ENCODE assay signal across 27 cellular contexts in genomic region chr11:95035316-95035715, GRCh38. TPM values are rescaled to one million over a fixed set of nuclear protein-coding genes. Genes with fewer than 3 reads are reported as not detected.
"Had no signal": no experiment of that assay in that cellular context is flagged by ENCODE, and none has a peak within 500 bp of the region (broad histone marks: within the 10 kb centered on the region; RNA-seq: fewer than 3 reads in every experiment).

No MANE protein-coding gene starts in this region.

- H3K9me3 ChIP-seq: gastroesophageal sphincter, heart left ventricle, left ventricle myocardium inferior, upper lobe of right lung had no signal

- H3K27me3 ChIP-seq: brain microvascular endothelial cell, right atrium auricular region had no signal

- H3K27ac Mint-ChIP-seq: activated naive CD4-positive, alpha-beta T cell treated with anti-CD3 and anti-CD28 coated beads, Interleukin-2, amount 10 ng/mL, durations not matched to agents 7 days and 5 days; activated naive CD8-positive, alpha-beta T cell treated with anti-CD3 and anti-CD28 coated beads, Interleukin-2, amount 50 U/mL, for 24 hours; memory B cell; progenitor cell of endocrine pancreas had no signal

- H3K4me1 ChIP-seq: gastroesophageal sphincter, heart left ventricle, right atrium auricular region, upper lobe of right lung had no signal

- DNase-seq: activated CD4-positive, alpha-beta T cell treated with anti-CD3 and anti-CD28 coated beads, Interleukin-2, amount 50 U/mL, for 1 hour; activated CD8-positive, alpha-beta memory T cell treated with anti-CD3 and anti-CD28 coated beads for 24 hours; activated CD8-positive, alpha-beta memory T cell treated with anti-CD3 and anti-CD28 coated beads, Interleukin-2, amount 50 U/mL, for 48 hours; activated effector memory CD4-positive, alpha-beta T cell treated with Interleukin-2 at 50 U/mL for 16 hours; activated naive CD4-positive, alpha-beta T cell treated with anti-CD3 and anti-CD28 coated beads, Interleukin-2, amount 10 ng/mL, durations not matched to agents 7 days and 5 days; activated naive CD8-positive, alpha-beta T cell treated with anti-CD3 and anti-CD28 coated beads, Interleukin-2, amount 50 U/mL, for 24 hours; activated T-cell treated with anti-CD3 and anti-CD28 coated beads, Interleukin-2, amount 50 U/mL, for 48 hours; aorta; brain microvascular endothelial cell; heart left ventricle; kidney glomerular epithelial cell; left ventricle myocardium inferior; stimulated activated CD4-positive, alpha-beta T cell treated with anti-CD3 and anti-CD28 coated beads, Interleukin-12 subunit alpha, Interleukin-12 subunit beta, amount 100 ng/mL, for 4 hours; stimulated activated CD4-positive, alpha-beta T cell treated with anti-CD3 and anti-CD28 coated beads, Interleukin-1b, Interleukin-23, amount 100 ng/mL, for 48 hours; stimulated activated CD8-positive, alpha-beta memory T cell treated with anti-CD3 and anti-CD28 coated beads, Interleukin-4, amount 100 ng/mL, for 48 hours; stimulated activated naive CD4-positive, alpha-beta T cell; upper lobe of right lung had no signal

- H3K4me3 Mint-ChIP-seq: activated naive CD4-positive, alpha-beta T cell treated with anti-CD3 and anti-CD28 coated beads, Interleukin-2, amount 10 ng/mL, durations not matched to agents 7 days and 5 days; activated naive CD8-positive, alpha-beta T cell treated with anti-CD3 and anti-CD28 coated beads, Interleukin-2, amount 50 U/mL, for 24 hours; memory B cell; neural crest cell had no signal

- H3K27ac ChIP-seq: brain microvascular endothelial cell, coronary artery, gastroesophageal sphincter, heart left ventricle, left ventricle myocardium inferior, right atrium auricular region, upper lobe of right lung had no signal

- H3K36me3 Mint-ChIP-seq: memory B cell had no signal

- H3K36me3 ChIP-seq: brain microvascular endothelial cell, gastroesophageal sphincter, heart left ventricle, left ventricle myocardium inferior, right atrium auricular region, upper lobe of right lung had no signal

- H3K4me3 ChIP-seq: coronary artery, gastroesophageal sphincter, heart left ventricle, left ventricle myocardium inferior, right atrium auricular region, upper lobe of right lung had no signal

- H3K9me3 Mint-ChIP-seq: activated naive CD4-positive, alpha-beta T cell treated with anti-CD3 and anti-CD28 coated beads, Interleukin-2, amount 10 ng/mL, durations not matched to agents 7 days and 5 days; memory B cell; neural crest cell had no signal

- H3K4me1 Mint-ChIP-seq: activated naive CD4-positive, alpha-beta T cell treated with anti-CD3 and anti-CD28 coated beads, Interleukin-2, amount 10 ng/mL, durations not matched to agents 7 days and 5 days; memory B cell; neural crest cell had no signal

RNA-seq across cellular contexts. Expression of gene KDM4E, which starts 10.3 kb away (rescaled TPM):
- total RNA-seq: aorta, gastroesophageal sphincter, heart left ventricle, left ventricle myocardium inferior, mononuclear cell, neural crest cell, osteoblast, progenitor cell of endocrine pancreas, right atrium auricular region, upper lobe of right lung had no signal
- polyA plus RNA-seq: aorta, esophagus, heart left ventricle, thymus had no signal

RNA-seq across cellular contexts. Expression of gene KDM4F, which starts 13.9 kb away (rescaled TPM):
- total RNA-seq: aorta, heart left ventricle, left ventricle myocardium inferior, mononuclear cell, neural crest cell, osteoblast, progenitor cell of endocrine pancreas, right atrium auricular region, upper lobe of right lung had no signal
- polyA plus RNA-seq: aorta, esophagus, heart left ventricle, thymus had no signal
